Comparison of ENCODE assay signal across 24 cellular contexts in genomic region chr11:104104201-104104600, GRCh38. TPM values are rescaled to one million over a fixed set of nuclear protein-coding genes. Genes with fewer than 3 reads are reported as not detected.
A peak's percentile ranks its signal among the peaks of the same experiment; 100 is the strongest.
DNase-seq lines count a peak whose midpoint lies in the region; ATAC-seq and TF ChIP-seq lines count a peak whose summit lies in the region.
"Had no signal": no experiment of that assay in that cellular context is flagged by ENCODE, and none has a peak within 500 bp of the region (broad histone marks: within the 10 kb centered on the region; RNA-seq: fewer than 3 reads in every experiment).

No MANE protein-coding gene starts in this region.

- H2AK9ac ChIP-seq in IMR-90 (replicated peaks; ENCODE audit: low read depth, low read length, poor library complexity), result no peak overlapping the region

- in situ Hi-C loops in IMR-90 (cut with MboI; ENCODE audit: low sequenced_read_pairs), result no loop called here

- dilution Hi-C loops in IMR-90 (cut with HindIII; ENCODE audit: low sequenced_read_pairs, unreplicated experiment), result no loop called here

- H2BK15ac ChIP-seq in IMR-90 (ENCODE audit: low read depth, low read length), result no peak overlapping the region; the same call in 2 of the 3 replicates

- peak; percentile 18 for ATAC-seq in GM18520 (IDR thresholded peaks at IDR 0.05; ENCODE audit: unreplicated experiment)
- peak; percentile 41 for ATAC-seq in GM18867 (IDR thresholded peaks at IDR 0.05; ENCODE audit: unreplicated experiment)
- peak; percentile 21 for ATAC-seq in GM19463 (IDR thresholded peaks at IDR 0.05; ENCODE audit: unreplicated experiment)
- ATAC-seq in IMR-90 (ENCODE audit: low read depth), result no peak
- no peak for ATAC-seq in HG03135 (IDR thresholded peaks at IDR 0.05; ENCODE audit: unreplicated experiment)
- no peak for ATAC-seq in HG03439 (IDR thresholded peaks at IDR 0.05; ENCODE audit: unreplicated experiment)

- H2BK5ac ChIP-seq in IMR-90 (ENCODE audit: low read depth, low read length, poor library complexity, severe bottlenecking), result no peak overlapping the region

- no peaks in the 10 kb centered on the region for H4K20me1 ChIP-seq in IMR-90 (ENCODE audit: insufficient read depth, low read length)
- H4K20me1 ChIP-seq: BLaER1 had no signal

- H2BK20ac ChIP-seq in IMR-90 (ENCODE audit: low read depth, low read length), result peak overlapping the region; percentile 76

- H3K23ac ChIP-seq in IMR-90 (ENCODE audit: low read depth, low read length), result no peak overlapping the region

- H2AFZ ChIP-seq in IMR-90 (replicated peaks; ENCODE audit: low read length, poor library complexity), result no peak overlapping the region

- H3K79me1 ChIP-seq in IMR-90 (ENCODE audit: low read depth in 1 of 2, low read length in 2 of 2), result no peaks in the 10 kb centered on the region

- H2BK120ac ChIP-seq in IMR-90 (ENCODE audit: low read depth, low read length), result peak overlapping the region; percentile 76

- no peak for TF ChIP-seq RAD21 in IMR-90 (IDR thresholded peaks at IDR 0.05; ENCODE audit: low read length)

- no peak overlapping the region for H3K4me2 ChIP-seq in IMR-90 (ENCODE audit: low read depth, low read length)
- H3K4me2 ChIP-seq: BLaER1 had no signal

- no peaks in the 10 kb centered on the region for H3K36me3 ChIP-seq in IMR-90 (ENCODE audit: control insufficient read depth, insufficient read depth, low read length)
- H3K36me3 ChIP-seq: BE2C, BLaER1 had no signal

- peaks cover 4% of the 10 kb centered on the region for H3K4me1 ChIP-seq in IMR-90 (ENCODE audit: control insufficient read depth, insufficient read depth, low read length)
- H3K4me1 ChIP-seq: BE2C, BLaER1 had no signal

- TF ChIP-seq POLR2A in IMR-90 (IDR thresholded peaks at IDR 0.05; ENCODE audit: low read depth, low read length), result no peak

- no peak for DNase-seq in IMR-90
- DNase-seq in activated CD4-positive, CD25-positive, alpha-beta regulatory T cell (lab: John Stamatoyannopoulos, UW), result no peak
- DNase-seq in activated CD4-positive, alpha-beta T cell treated with anti-CD3 and anti-CD28 coated beads, Interleukin-2, amount 50 U/mL, for 4 hours, result no peak
- DNase-seq: 8988T; ACHN; BE2C; C1 segment of cervical spinal cord; CD4-positive, alpha-beta memory T cell; CD4-positive, CD25-positive, alpha-beta regulatory T cell; CD8-positive, alpha-beta memory T cell; COR-L47; DMS 273 treated with DMSO at 0.1 percent for 48 hours; DMS153; DMS53; DMS79; DND-41; GF-D8 had no signal

- intact Hi-C loops in IMR-90 (cut with micrococcal nuclease), result no loop called here

- WGBS in IMR-90 (ENCODE audit: extremely low coverage in 2 of 2, insufficient read length in 1 of 2), 2 experiments, result no CpG with 5 or more reads among the region's 2 CpGs

- H3K4me3 ChIP-seq in IMR-90 (ENCODE audit: insufficient read depth, low read depth, low read length), result no peak overlapping the region
- H3K4me3 ChIP-seq: BLaER1 had no signal

- CTCF ChIA-PET in IMR-90 (lab: Yijun Ruan, JAX), result interaction anchor here (0.8 to 0.9 kb wide), 2 partner anchors 10 to 17 kb away, joined by 3 to 7 read pairs; no protein-coding TSS in a partner anchor

- no TSS peak for BruUV-seq in IMR-90 (replicated peaks; lab: Mats Ljungman, UMichigan)

- H4K5ac ChIP-seq in IMR-90 (ENCODE audit: low read depth, low read length), result no peak overlapping the region

- no peak overlapping the region for H3K56ac ChIP-seq in IMR-90 (ENCODE audit: extremely low read depth, insufficient read depth, low read length)

- H3K9me1 ChIP-seq in IMR-90 (ENCODE audit: insufficient read depth, low read length), result peaks cover 3% of the 10 kb centered on the region; the same call in 1 of the 2 replicates

- H4K8ac ChIP-seq in IMR-90 (ENCODE audit: low read depth in 2 of 2, low read length in 2 of 2), result no peak overlapping the region

- H3K18ac ChIP-seq in IMR-90 (ENCODE audit: low read depth, low read length), result peak overlapping the region; percentile 27; the same call in 1 of the 2 replicates

- H3K9me3 ChIP-seq in IMR-90 (ENCODE audit: control insufficient read depth, insufficient read depth, low read length), result no peaks in the 10 kb centered on the region
- H3K9me3 ChIP-seq: BE2C, BLaER1 had no signal

- no peak overlapping the region for H3K9ac ChIP-seq in IMR-90 (ENCODE audit: low read depth, low read length)
- H3K9ac ChIP-seq: BLaER1 had no signal

- H4K91ac ChIP-seq in IMR-90 (ENCODE audit: insufficient read depth, low read depth, low read length), result no peak overlapping the region

- POLR2A ChIA-PET in IMR-90 (lab: Charles Lee; ENCODE audit: unreplicated experiment), result no interaction called here

- no peaks in the 10 kb centered on the region for H3K27me3 ChIP-seq in IMR-90 (ENCODE audit: control insufficient read depth, insufficient read depth, low read length)
- H3K27me3 ChIP-seq: BE2C, BLaER1 had no signal

- H3K27ac ChIP-seq in IMR-90 (ENCODE audit: insufficient read depth, low read length), result no peak overlapping the region
- H3K27ac ChIP-seq: BLaER1 had no signal

- no peak overlapping the region for H3K14ac ChIP-seq in IMR-90 (replicated peaks; ENCODE audit: low read depth, low read length)

- H3K4ac ChIP-seq in IMR-90 (ENCODE audit: low read depth, low read length), result no peak overlapping the region; the same call in 1 of the 2 replicates

- TF ChIP-seq CTCF in IMR-90 (conservative IDR thresholded peaks at IDR 0.05; ENCODE audit: low read depth, low read length), result no peak

- H2AK5ac ChIP-seq in IMR-90 (ENCODE audit: low read depth, low read length), result no peak overlapping the region

TF ChIP-seq in IMR-90, 13 proteins besides CTCF, POLR2A, EP300 and RAD21:
- TF ChIP-seq NFE2L2 (IDR thresholded peaks at IDR 0.05; ENCODE audit: low read depth, low read length), result no peak
- TF ChIP-seq ELK1 (IDR thresholded peaks at IDR 0.05; ENCODE audit: borderline replicate concordance, low read depth, low read length), result no peak
- no peak for TF ChIP-seq CEBPB (IDR thresholded peaks at IDR 0.05; ENCODE audit: low read depth, low read length)
- TF ChIP-seq FOS (IDR thresholded peaks at IDR 0.05; ENCODE audit: low read depth, low read length), result no peak
- no peak for TF ChIP-seq BHLHE40 (IDR thresholded peaks at IDR 0.05; ENCODE audit: low read depth, low read length)
- no peak for TF ChIP-seq MXI1 (IDR thresholded peaks at IDR 0.05; ENCODE audit: borderline replicate concordance, low read depth, low read length)
- TF ChIP-seq RCOR1 (IDR thresholded peaks at IDR 0.05; ENCODE audit: insufficient replicate concordance, low read length), result no peak
- no peak for TF ChIP-seq RFX5 (IDR thresholded peaks at IDR 0.05; ENCODE audit: low read depth, low read length)

RNA-seq across cellular contexts. Expression of gene PDGFD, which starts 59.7 kb away (rescaled TPM):
- 3.0 and 3.1 TPM in 2 replicates for total RNA-seq in IMR-90 (2012; rRNA removed)
- polyA plus RNA-seq in IMR-90 (2012; rRNA removed), result 1.5 and 2.1 TPM in 2 replicates
- polyA plus RNA-seq in IMR-90 (2012; cell fraction: cytosol; rRNA removed), result 0.80 and 1.4 TPM in 2 replicates
- 0.44 and 2.8 TPM in 2 replicates for polyA plus RNA-seq in IMR-90 (2012; cell fraction: nucleus; rRNA removed; ENCODE audit: low replicate concordance)
- total RNA-seq: CD4-positive, alpha-beta memory T cell; CD4-positive, CD25-positive, alpha-beta regulatory T cell; Daoy had no signal

Comparison
In these comparisons a context has a peak if more than half of its experiments do, and no peak if none do; other contexts are left out.
1. ATAC-seq: peak in GM18520 (single experiment), GM18867 (single experiment) and GM19463 (single experiment); none in IMR-90 (single experiment), HG03135 (single experiment) and HG03439 (single experiment).